Comparison of ENCODE assay signal across 8 cellular contexts in genomic region chr1:226125097-226125630, GRCh38.
A peak's percentile ranks its signal among the peaks of the same experiment; 100 is the strongest.
DNase-seq lines count a peak whose midpoint lies in the region; ATAC-seq and TF ChIP-seq lines count a peak whose summit lies in the region.

No MANE protein-coding gene starts in this region.

- no peaks in the 10 kb centered on the region for H3K9me3 Mint-ChIP-seq in activated CD4-positive, alpha-beta T cell treated with anti-CD3 and anti-CD28 coated beads for 36 hours (ENCODE audit: low read depth)

- POLR2A ChIA-PET in activated CD4-positive, alpha-beta T cell treated with anti-CD3 and anti-CD28 coated beads for 36 hours (lab: Charles Lee) = interaction anchor here (0.6 kb wide), 2 partner anchors 85 to 244 kb away, joined by 3 to 4 read pairs; no protein-coding TSS in a partner anchor

- TF ChIP-seq CTCF in left lung (IDR thresholded peaks at IDR 0.05) = peak; percentile 96 to 99

- peak; percentile 20 for ATAC-seq in HG03175 (IDR thresholded peaks at IDR 0.05; ENCODE audit: unreplicated experiment)
- peak; percentile 48 for ATAC-seq in activated CD4-positive, alpha-beta T cell treated with anti-CD3 and anti-CD28 coated beads for 36 hours
- peak; percentile 39 for ATAC-seq in left lung
- ATAC-seq in GM21737 (IDR thresholded peaks at IDR 0.05; ENCODE audit: unreplicated experiment) = no peak

- peaks cover 3 to 47% of the 10 kb centered on the region in 2 donors for H3K4me1 ChIP-seq in left lung

- no peak overlapping the region for H3K4me3 Mint-ChIP-seq in activated CD4-positive, alpha-beta T cell treated with anti-CD3 and anti-CD28 coated beads for 36 hours

- DNase-seq in GF-D8 (lab: John Stamatoyannopoulos, UW) = peak; percentile 38
- DNase-seq in NCI-H524 (lab: John Stamatoyannopoulos, UW) = peak; percentile 40 to 87
- peak; percentile 94 for DNase-seq in activated CD4-positive, alpha-beta T cell treated with anti-CD3 and anti-CD28 coated beads for 36 hours
- peak; percentile 89 for DNase-seq in cerebellum (ENCODE audit: low spot score)
- peak; percentile 84 to 95 for DNase-seq in left lung
- peak; percentile 92 for DNase-seq in stimulated activated CD4-positive, alpha-beta T cell treated with anti-CD3 and anti-CD28 coated beads, Interleukin-4, amount 100 ng/mL, for 24 hours

- no peaks in the 10 kb centered on the region for H3K36me3 Mint-ChIP-seq in activated CD4-positive, alpha-beta T cell treated with anti-CD3 and anti-CD28 coated beads for 36 hours (ENCODE audit: low read depth)

- H3K27ac ChIP-seq in left lung = no peak overlapping the region

- no peaks in the 10 kb centered on the region for H3K9me3 ChIP-seq in left lung

- no peaks in the 10 kb centered on the region for H3K27me3 Mint-ChIP-seq in activated CD4-positive, alpha-beta T cell treated with anti-CD3 and anti-CD28 coated beads for 36 hours

- peaks cover 29% of the 10 kb centered on the region for H3K4me1 Mint-ChIP-seq in activated CD4-positive, alpha-beta T cell treated with anti-CD3 and anti-CD28 coated beads for 36 hours

- CTCF ChIA-PET in activated CD4-positive, alpha-beta T cell treated with anti-CD3 and anti-CD28 coated beads for 36 hours (lab: Charles Lee) = interaction anchor here (0.6 to 3.8 kb wide), 60 partner anchors 10 to 281 kb away, joined by 3 to 67 read pairs (median 5); partner anchors contain the start of genes H3-3A and LIN9

- peak overlapping the region in 1 of 2 donors; percentile 2 for H3K4me3 ChIP-seq in left lung

- peaks cover 0 to 16% of the 10 kb centered on the region in 2 donors for H3K27me3 ChIP-seq in left lung

- no peak overlapping the region for H3K27ac Mint-ChIP-seq in activated CD4-positive, alpha-beta T cell treated with anti-CD3 and anti-CD28 coated beads for 36 hours

- intact Hi-C loops in activated CD4-positive, alpha-beta T cell treated with anti-CD3 and anti-CD28 coated beads for 36 hours (cut with DNase I, micrococcal nuclease) = loop anchor here (1.0 to 10.0 kb wide), 6 partner anchors 61 to 420 kb away; partner anchors contain the start of genes ACBD3 (in 1 of the 2) and STUM (in 1 of the 2)
- intact Hi-C loops in left lung (cut with DNase I) = loop anchor here in 1 of 2 donors (5.0 to 10.0 kb wide), 2 partner anchors 72 to 210 kb away; no protein-coding TSS in a partner anchor

- H3K36me3 ChIP-seq in left lung = no peaks in the 10 kb centered on the region

Comparison
In these comparisons a context has a peak if more than half of its experiments do, and no peak if none do; other contexts are left out.
1. DNase-seq: peak in every context shown above with its lines; median percentile 94 in activated CD4-positive, alpha-beta T cell treated with anti-CD3 and anti-CD28 coated beads for 36 hours; 92 in stimulated activated CD4-positive, alpha-beta T cell treated with anti-CD3 and anti-CD28 coated beads, Interleukin-4, amount 100 ng/mL, for 24 hours; 90 in left lung; 89 in cerebellum; 64 in NCI-H524; 38 in GF-D8.